In the genomic region with DNA sequence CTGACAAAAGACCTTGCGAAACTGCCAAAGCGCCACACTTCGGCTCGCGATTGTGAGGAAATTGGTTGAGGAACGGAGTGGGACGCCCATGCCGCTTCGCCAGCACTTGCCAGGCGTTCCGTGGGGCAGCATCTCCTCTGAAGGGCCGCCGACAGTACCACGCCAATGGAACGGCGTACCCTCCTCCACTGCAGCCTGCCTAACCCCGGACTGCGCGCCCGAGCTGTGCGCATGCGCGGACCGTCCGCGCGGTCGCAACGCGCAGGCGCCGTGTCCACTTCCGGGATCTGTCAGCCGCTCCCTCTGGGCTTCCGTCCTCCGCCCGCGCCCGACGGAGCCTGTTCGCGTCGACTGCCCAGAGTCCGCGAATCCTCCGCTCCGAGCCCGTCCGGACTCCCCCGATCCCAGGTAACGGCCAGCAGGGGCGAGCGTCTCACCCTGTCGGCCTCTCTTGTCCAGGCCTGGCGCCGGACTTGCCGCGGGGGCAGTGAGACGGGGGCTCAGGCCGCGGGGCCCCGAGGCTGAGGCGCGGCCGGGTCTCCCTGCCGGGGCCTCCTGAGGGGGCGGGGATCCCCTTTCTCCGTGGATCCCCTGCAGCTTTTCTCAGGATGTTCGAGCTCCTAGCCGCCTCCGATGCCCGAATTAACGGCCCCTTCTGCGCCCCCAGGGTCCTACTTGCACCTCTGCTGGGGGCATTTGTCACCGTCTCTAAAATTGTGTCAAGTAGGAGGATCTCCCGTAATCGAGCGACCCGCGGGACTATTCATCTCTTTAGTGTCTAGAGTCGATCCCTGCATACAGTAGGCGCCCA, we compare ENCODE assay signal across 8 cellular contexts. TPM values are rescaled to one million over a fixed set of nuclear protein-coding genes. Genes with fewer than 3 reads are reported as not detected.
DNase-seq lines count a peak whose midpoint lies in the region; ATAC-seq and TF ChIP-seq lines count a peak whose summit lies in the region.

A gene (plus strand): TSS at position 302 of the 811 bp plus-strand sequence. CDS start 7,456 bp downstream, outside the sequence.

- CTCF ChIA-PET in PC-3 (lab: Charles Lee), result no interaction called here

- peak within 1 kb of the TSS; percentile 65 for H3K27ac ChIP-seq in PC-3 (ENCODE audit: low read length)

- peak within 1 kb of the TSS; percentile 99 for H3K9ac ChIP-seq in PC-3 (ENCODE audit: low read length)

- H3K4me2 ChIP-seq in PC-3 (ENCODE audit: low read length), result peak within 1 kb of the TSS; percentile 100

- POLR2A ChIA-PET in PC-3 (lab: Charles Lee; ENCODE audit: unreplicated experiment), result no interaction called here

- intact Hi-C loops in PC-3 (cut with micrococcal nuclease), result loop anchor here (5.0 kb wide), 2 partner anchors 184 to 284 kb away; a partner anchor contains a TSS

- TF ChIP-seq CTCF in PC-3 (conservative IDR thresholded peaks at IDR 0.05; ENCODE audit: low read depth, low read length), result no peak
- TF ChIP-seq CTCF in epithelial cell of proximal tubule (conservative IDR thresholded peaks at IDR 0.05; ENCODE audit: low read depth, low read length), result peak; percentile 34

- H3K79me2 ChIP-seq in PC-3 (ENCODE audit: low read length), result peaks cover 58% of the 10 kb centered on the region

- BruUV-seq in PC-3 (replicated peaks; lab: Mats Ljungman, UMichigan), result no TSS peak

- H3K36me3 ChIP-seq in PC-3 (ENCODE audit: low read depth, low read length), result no peaks in the 10 kb centered on the region

- H3K9me3 ChIP-seq in PC-3 (ENCODE audit: low read length), result no peaks in the 10 kb centered on the region

- no peaks in the 10 kb centered on the region for H4K20me1 ChIP-seq in PC-3 (ENCODE audit: low read length)

- ATAC-seq in GM21619 (IDR thresholded peaks at IDR 0.05; ENCODE audit: unreplicated experiment), result peak; percentile 83
- ATAC-seq in PC-3, result peak; percentile 78

- H2AFZ ChIP-seq in PC-3 (ENCODE audit: low read length), result peak within 1 kb of the TSS; percentile 81

- H3K4me3 ChIP-seq in Jurkat, Clone E6-1 (ENCODE audit: low read length), result peak within 1 kb of the TSS; percentile 98
- peak within 1 kb of the TSS; percentile 72 for H3K4me3 ChIP-seq in PC-3 (ENCODE audit: low read length)
- H3K4me3 ChIP-seq in epithelial cell of proximal tubule (ENCODE audit: low read depth, low read length), result peak within 1 kb of the TSS; percentile 100

- H3F3A ChIP-seq in PC-3 (ENCODE audit: low read length, unreplicated experiment), result no peaks in the 10 kb centered on the region

- H3K4me1 ChIP-seq in PC-3 (ENCODE audit: insufficient read depth, low read length), result peaks cover 35% of the 10 kb centered on the region

- H3K9me2 ChIP-seq in PC-3 (replicated peaks; ENCODE audit: low read length), result no peaks in the 10 kb centered on the region

- no peaks in the 10 kb centered on the region for H3K27me3 ChIP-seq in PC-3 (ENCODE audit: low read length)

- peak; percentile 80 for DNase-seq in DMS153 treated with DMSO at 0.1 percent for 48 hours (lab: John Stamatoyannopoulos, UW; ENCODE audit: unreplicated experiment)
- peak; percentile 84 for DNase-seq in Jurkat, Clone E6-1 (ENCODE audit: low read depth, low spot score)
- DNase-seq in PC-3, result peak; percentile 94
- DNase-seq in activated T-cell treated with anti-CD3 and anti-CD28 coated beads for 48 hours (ENCODE audit: low read depth), result peak; percentile 96
- DNase-seq in epithelial cell of proximal tubule (ENCODE audit: low read depth), result peak; percentile 48
- DNase-seq in mucosa of gallbladder (ENCODE audit: low spot score), result peak; percentile 90
- DNase-seq in stimulated activated CD8-positive, alpha-beta memory T cell treated with anti-CD3 and anti-CD28 coated beads, Interleukin-4, amount 100 ng/mL, for 24 hours (ENCODE audit: low read depth), result peak; percentile 86

RNA-seq across cellular contexts. Expression of the gene that starts here (rescaled TPM):
- polyA plus RNA-seq in Jurkat, Clone E6-1 (2012; ENCODE audit: insufficient read depth, insufficient read length), result 77.9 TPM
- total RNA-seq in PC-3 (2014; rRNA removed) (183 and 193 TPM in 2 replicates), epithelial cell of proximal tubule (198 and 233 TPM in 2 replicates), mucosa of gallbladder (140 TPM)

Comparison
In these comparisons a context has a peak if more than half of its experiments do, and no peak if none do; other contexts are left out.
1. Peak in every context shown above with its lines: DNase-seq, ATAC-seq, H3K4me3 ChIP-seq and H3K27ac ChIP-seq.